In the genomic region with DNA sequence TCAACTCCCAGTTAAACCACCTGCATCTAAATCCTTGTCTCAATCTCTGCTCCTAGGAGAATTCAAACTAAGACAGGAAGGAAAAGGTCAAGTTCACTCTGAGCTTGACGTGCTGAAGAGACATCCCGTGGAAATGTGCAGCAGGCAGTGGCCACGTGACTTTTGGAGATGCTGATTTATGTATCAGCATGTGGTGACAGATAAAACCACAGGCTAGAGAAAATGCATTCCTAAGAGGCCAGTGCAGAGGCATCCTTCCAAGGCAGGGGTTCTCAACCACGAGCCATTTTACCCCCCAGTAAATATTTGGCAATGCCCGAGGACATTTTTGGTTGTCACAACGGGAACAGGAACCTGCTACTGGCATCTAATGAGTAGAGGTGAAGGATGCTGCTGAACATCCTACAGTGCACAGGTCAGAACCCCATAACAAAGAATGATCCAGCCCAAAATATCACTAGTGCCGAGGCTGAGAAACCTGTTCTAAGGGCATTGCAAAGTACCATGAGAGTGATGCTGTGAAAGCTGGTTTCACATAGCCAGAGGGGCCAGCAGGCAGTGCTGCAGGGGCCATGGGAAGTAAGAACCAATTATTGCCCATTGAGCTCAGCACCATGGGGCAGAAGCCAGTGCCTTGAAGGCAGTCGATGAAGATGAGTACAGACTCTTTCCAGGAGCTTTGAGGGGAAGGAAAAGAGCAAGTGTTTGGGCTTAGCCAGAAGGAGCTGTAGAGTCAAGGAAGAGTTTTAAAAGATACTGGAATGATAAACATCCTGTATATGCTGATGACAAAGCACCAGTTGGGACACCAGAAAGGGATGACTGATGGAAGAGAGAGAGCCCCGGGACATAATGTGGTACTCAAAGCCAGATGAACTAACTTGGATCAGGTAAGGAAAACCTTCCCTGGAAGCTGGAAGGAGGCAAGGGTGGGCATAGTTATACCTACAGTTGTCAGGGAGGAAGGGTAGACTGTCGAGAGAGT, we compare ENCODE assay signal across 1 cellular context.
TF ChIP-seq lines count a peak whose summit lies in the region.

No MANE protein-coding gene starts in this region.

TF ChIP-seq in K562, 482 proteins besides CTCF, POLR2A, EP300 and RAD21 (continued from another document):
- TF ChIP-seq, protein P1, sequence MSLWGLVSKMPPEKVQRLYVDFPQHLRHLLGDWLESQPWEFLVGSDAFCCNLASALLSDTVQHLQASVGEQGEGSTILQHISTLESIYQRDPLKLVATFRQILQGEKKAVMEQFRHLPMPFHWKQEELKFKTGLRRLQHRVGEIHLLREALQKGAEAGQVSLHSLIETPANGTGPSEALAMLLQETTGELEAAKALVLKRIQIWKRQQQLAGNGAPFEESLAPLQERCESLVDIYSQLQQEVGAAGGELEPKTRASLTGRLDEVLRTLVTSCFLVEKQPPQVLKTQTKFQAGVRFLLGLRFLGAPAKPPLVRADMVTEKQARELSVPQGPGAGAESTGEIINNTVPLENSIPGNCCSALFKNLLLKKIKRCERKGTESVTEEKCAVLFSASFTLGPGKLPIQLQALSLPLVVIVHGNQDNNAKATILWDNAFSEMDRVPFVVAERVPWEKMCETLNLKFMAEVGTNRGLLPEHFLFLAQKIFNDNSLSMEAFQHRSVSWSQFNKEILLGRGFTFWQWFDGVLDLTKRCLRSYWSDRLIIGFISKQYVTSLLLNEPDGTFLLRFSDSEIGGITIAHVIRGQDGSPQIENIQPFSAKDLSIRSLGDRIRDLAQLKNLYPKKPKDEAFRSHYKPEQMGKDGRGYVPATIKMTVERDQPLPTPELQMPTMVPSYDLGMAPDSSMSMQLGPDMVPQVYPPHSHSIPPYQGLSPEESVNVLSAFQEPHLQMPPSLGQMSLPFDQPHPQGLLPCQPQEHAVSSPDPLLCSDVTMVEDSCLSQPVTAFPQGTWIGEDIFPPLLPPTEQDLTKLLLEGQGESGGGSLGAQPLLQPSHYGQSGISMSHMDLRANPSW (CRISPR knock-in tag; IDR thresholded peaks at IDR 0.05), result no peak
- TF ChIP-seq DMBX1 (CRISPR knock-in tag; IDR thresholded peaks at IDR 0.05; ENCODE audit: borderline replicate concordance) (no peak), MEIS2 (IDR thresholded peaks at IDR 0.05; ENCODE audit: partially characterized antibody) (peak; percentile 93), POU5F1 (IDR thresholded peaks at IDR 0.05; ENCODE audit: borderline replicate concordance, low read depth, low read length, partially characterized antibody) (no peak), ZNF184 (CRISPR knock-in tag; IDR thresholded peaks at IDR 0.05) (no peak), MCM7 (IDR thresholded peaks at IDR 0.05) (no peak), KLF1 (tag; IDR thresholded peaks at IDR 0.05) (no peak), ESRRA (IDR thresholded peaks at IDR 0.05; ENCODE audit: borderline replicate concordance, low read depth) (peak; percentile 66; the same call in 1 of the 2 replicates), RAD51 (IDR thresholded peaks at IDR 0.05; ENCODE audit: borderline replicate concordance, low read depth) (peak; percentile 74)
- TF ChIP-seq, protein P2, sequence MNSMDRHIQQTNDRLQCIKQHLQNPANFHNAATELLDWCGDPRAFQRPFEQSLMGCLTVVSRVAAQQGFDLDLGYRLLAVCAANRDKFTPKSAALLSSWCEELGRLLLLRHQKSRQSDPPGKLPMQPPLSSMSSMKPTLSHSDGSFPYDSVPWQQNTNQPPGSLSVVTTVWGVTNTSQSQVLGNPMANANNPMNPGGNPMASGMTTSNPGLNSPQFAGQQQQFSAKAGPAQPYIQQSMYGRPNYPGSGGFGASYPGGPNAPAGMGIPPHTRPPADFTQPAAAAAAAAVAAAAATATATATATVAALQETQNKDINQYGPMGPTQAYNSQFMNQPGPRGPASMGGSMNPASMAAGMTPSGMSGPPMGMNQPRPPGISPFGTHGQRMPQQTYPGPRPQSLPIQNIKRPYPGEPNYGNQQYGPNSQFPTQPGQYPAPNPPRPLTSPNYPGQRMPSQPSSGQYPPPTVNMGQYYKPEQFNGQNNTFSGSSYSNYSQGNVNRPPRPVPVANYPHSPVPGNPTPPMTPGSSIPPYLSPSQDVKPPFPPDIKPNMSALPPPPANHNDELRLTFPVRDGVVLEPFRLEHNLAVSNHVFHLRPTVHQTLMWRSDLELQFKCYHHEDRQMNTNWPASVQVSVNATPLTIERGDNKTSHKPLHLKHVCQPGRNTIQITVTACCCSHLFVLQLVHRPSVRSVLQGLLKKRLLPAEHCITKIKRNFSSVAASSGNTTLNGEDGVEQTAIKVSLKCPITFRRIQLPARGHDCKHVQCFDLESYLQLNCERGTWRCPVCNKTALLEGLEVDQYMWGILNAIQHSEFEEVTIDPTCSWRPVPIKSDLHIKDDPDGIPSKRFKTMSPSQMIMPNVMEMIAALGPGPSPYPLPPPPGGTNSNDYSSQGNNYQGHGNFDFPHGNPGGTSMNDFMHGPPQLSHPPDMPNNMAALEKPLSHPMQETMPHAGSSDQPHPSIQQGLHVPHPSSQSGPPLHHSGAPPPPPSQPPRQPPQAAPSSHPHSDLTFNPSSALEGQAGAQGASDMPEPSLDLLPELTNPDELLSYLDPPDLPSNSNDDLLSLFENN (IDR thresholded peaks at IDR 0.05; ENCODE audit: low read depth in 2 of 2, low read length in 2 of 2), result no peak
- TF ChIP-seq, protein P3, sequence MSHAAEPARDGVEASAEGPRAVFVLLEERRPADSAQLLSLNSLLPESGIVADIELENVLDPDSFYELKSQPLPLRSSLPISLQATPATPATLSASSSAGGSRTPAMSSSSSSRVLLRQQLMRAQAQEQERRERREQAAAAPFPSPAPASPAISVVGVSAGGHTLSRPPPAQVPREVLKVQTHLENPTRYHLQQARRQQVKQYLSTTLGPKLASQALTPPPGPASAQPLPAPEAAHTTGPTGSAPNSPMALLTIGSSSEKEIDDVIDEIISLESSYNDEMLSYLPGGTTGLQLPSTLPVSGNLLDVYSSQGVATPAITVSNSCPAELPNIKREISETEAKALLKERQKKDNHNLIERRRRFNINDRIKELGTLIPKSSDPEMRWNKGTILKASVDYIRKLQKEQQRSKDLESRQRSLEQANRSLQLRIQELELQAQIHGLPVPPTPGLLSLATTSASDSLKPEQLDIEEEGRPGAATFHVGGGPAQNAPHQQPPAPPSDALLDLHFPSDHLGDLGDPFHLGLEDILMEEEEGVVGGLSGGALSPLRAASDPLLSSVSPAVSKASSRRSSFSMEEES (CRISPR knock-in tag; IDR thresholded peaks at IDR 0.05), result peak; percentile 75
- TF ChIP-seq, protein P4, sequence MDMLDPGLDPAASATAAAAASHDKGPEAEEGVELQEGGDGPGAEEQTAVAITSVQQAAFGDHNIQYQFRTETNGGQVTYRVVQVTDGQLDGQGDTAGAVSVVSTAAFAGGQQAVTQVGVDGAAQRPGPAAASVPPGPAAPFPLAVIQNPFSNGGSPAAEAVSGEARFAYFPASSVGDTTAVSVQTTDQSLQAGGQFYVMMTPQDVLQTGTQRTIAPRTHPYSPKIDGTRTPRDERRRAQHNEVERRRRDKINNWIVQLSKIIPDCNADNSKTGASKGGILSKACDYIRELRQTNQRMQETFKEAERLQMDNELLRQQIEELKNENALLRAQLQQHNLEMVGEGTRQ (CRISPR knock-in tag; IDR thresholded peaks at IDR 0.05), result peak; percentile 83
TF ChIP-seq in K562: peak in this region for 9.
